Comparison of ENCODE assay signal across 15 cellular contexts in genomic region chr4:149311076-149311475, GRCh38.
"Had no signal": no experiment of that assay in that cellular context is flagged by ENCODE, and none has a peak within 500 bp of the region (broad histone marks: within the 10 kb centered on the region; RNA-seq: fewer than 3 reads in every experiment).

No MANE protein-coding gene starts in this region.

- DNase-seq: activated B cell treated with CpG ODN at 0.5 μM for 24 hours; activated CD4-positive, alpha-beta T cell treated with anti-CD3 and anti-CD28 coated beads, Interleukin-2, amount 10 ng/mL, durations not matched to agents 7 days and 5 days; activated CD8-positive, alpha-beta memory T cell treated with anti-CD3 and anti-CD28 coated beads for 24 hours; activated naive CD4-positive, alpha-beta T cell treated with anti-CD3 and anti-CD28 coated beads for 36 hours; caudate nucleus; cortex of kidney; effector CD8-positive, alpha-beta T cell; glutamatergic neuron; left cardiac atrium; naive thymus-derived CD8-positive, alpha-beta T cell; right cardiac atrium; trophoblast cell had no signal

- H3K27ac ChIP-seq: neutrophil had no signal

- H3K4me3 ChIP-seq: lung had no signal

- H3K36me3 ChIP-seq: neutrophil had no signal

- H3K9me3 ChIP-seq: neutrophil had no signal

- ATAC-seq: left cardiac atrium; naive thymus-derived CD8-positive, alpha-beta T cell; right cardiac atrium; stimulated activated effector memory CD8-positive, alpha-beta T cell treated with anti-CD3 and anti-CD28 coated beads, Interleukin-12 subunit alpha, Interleukin-12 subunit beta, amount 100 ng/mL, for 72 hours had no signal

- H3K27me3 ChIP-seq: neutrophil had no signal
